ENCODE assay signal across 11 cellular contexts in genomic region chr1:6581561-6582305, GRCh38. TPM values are rescaled to one million over a fixed set of nuclear protein-coding genes. Genes with fewer than 3 reads are reported as not detected.
DNase-seq lines count a peak whose midpoint lies in the region; ATAC-seq and TF ChIP-seq lines count a peak whose summit lies in the region.
"Had no signal": no experiment of that assay in that cellular context is flagged by ENCODE, and none has a peak within 500 bp of the region (broad histone marks: within the 10 kb centered on the region; RNA-seq: fewer than 3 reads in every experiment).

No MANE protein-coding gene starts in this region.

- peak overlapping the region in 3 of 5 experiments; percentile 74 to 98 (median 83) for H3K27ac Mint-ChIP-seq in brain

- peaks cover 38 to 42% of the 10 kb centered on the region in 2 experiments for H3K4me1 ChIP-seq in neutrophil (ENCODE audit: control insufficient read depth in 1 of 2, insufficient read depth in 1 of 2, low read depth in 1 of 2, low read length in 1 of 2)
- peaks cover 13% of the 10 kb centered on the region; the same call in 1 of the 2 replicates for H3K4me1 ChIP-seq in SJCRH30

- peaks cover 9% of the 10 kb centered on the region for H3K27me3 Mint-ChIP-seq in brain

- ATAC-seq in HG03378 (IDR thresholded peaks at IDR 0.05; ENCODE audit: unreplicated experiment): no peak
- no peak for ATAC-seq in GM18517 (IDR thresholded peaks at IDR 0.05; ENCODE audit: unreplicated experiment)

- H3K9me3 ChIP-seq in neutrophil: no peaks in the 10 kb centered on the region
- no peaks in the 10 kb centered on the region for H3K9me3 ChIP-seq in SJCRH30 (replicated peaks)

- H3K36me3 Mint-ChIP-seq in brain: peaks cover 5% of the 10 kb centered on the region

- peaks cover 46% of the 10 kb centered on the region for H3K4me1 Mint-ChIP-seq in brain

- H3K36me3 ChIP-seq in neutrophil (peaks cover 27% of the 10 kb centered on the region), SJCRH30 (no peaks in the 10 kb centered on the region)

- H3K4me3 ChIP-seq in neutrophil (ENCODE audit: low read depth in 1 of 2, low read length in 1 of 2) (peak overlapping the region; percentile 83 to 88), SJCRH30 (no peak overlapping the region)

- peak overlapping the region; percentile 93 for H3K27ac ChIP-seq in neutrophil
- H3K27ac ChIP-seq in SJCRH30: no peak overlapping the region

- DNase-seq in GM10266 (ENCODE audit: extremely low spot score): peak; percentile 39
- peak; percentile 89 for DNase-seq in NCI-H510A (lab: John Stamatoyannopoulos, UW)
- DNase-seq in SJCRH30: no peak
- no peak for DNase-seq in DMS79 (lab: John Stamatoyannopoulos, UW)
- DNase-seq: NCI-H1092 treated with DMSO at 0.1 percent for 48 hours had no signal

- no peaks in the 10 kb centered on the region for H3K9me3 Mint-ChIP-seq in brain

- peak overlapping the region; percentile 73 to 96 (median 93) for H3K4me3 Mint-ChIP-seq in brain

- no peak for TF ChIP-seq CTCF in GM10266 (IDR thresholded peaks at IDR 0.05; ENCODE audit: control insufficient read depth, insufficient read depth, low read depth, missing control alignments)
- TF ChIP-seq CTCF in brain (conservative IDR thresholded peaks at IDR 0.05): no peak
- no peak for TF ChIP-seq CTCF in neutrophil (IDR thresholded peaks at IDR 0.05)

- H3K27me3 ChIP-seq in neutrophil: no peaks in the 10 kb centered on the region
- H3K27me3 ChIP-seq in SJCRH30: no peaks in the 10 kb centered on the region

RNA-seq across cellular contexts. Expression of gene ZBTB48, which starts 1.9 kb away (rescaled TPM):
- polyA plus RNA-seq in brain (ENCODE audit: insufficient read depth, low read depth, low replicate concordance): 24.0 TPM
- 14.6 and 25.2 TPM in 2 replicates for total RNA-seq in SJCRH30 (2014; rRNA removed; shearing (Covaris generic))

RNA-seq across cellular contexts. Expression of gene KLHL21, which starts 20.9 kb away (rescaled TPM):
- 22.0 TPM for polyA plus RNA-seq in brain (ENCODE audit: insufficient read depth, low read depth, low replicate concordance)
- 44.8 and 45.0 TPM in 2 replicates for total RNA-seq in SJCRH30 (2014; rRNA removed; shearing (Covaris generic))

RNA-seq across cellular contexts. Expression of gene TAS1R1, which starts 26.6 kb away (rescaled TPM):
- polyA plus RNA-seq in brain (ENCODE audit: insufficient read depth, low read depth, low replicate concordance): not detected
- total RNA-seq in SJCRH30 (2014; rRNA removed; shearing (Covaris generic)): 0.14 and 0.20 TPM in 2 replicates
- total RNA-seq: aorta, lung microvascular endothelial cell had no signal

RNA-seq across cellular contexts. Expression of gene NOL9, which starts 27.4 kb away (rescaled TPM):
- 5.0 TPM for polyA plus RNA-seq in brain (ENCODE audit: insufficient read depth, low read depth, low replicate concordance)
- 63.5 and 64.7 TPM in 2 replicates for total RNA-seq in SJCRH30 (2014; rRNA removed; shearing (Covaris generic))

RNA-seq across cellular contexts. Expression of gene PHF13, which starts 31.8 kb away (rescaled TPM):
- 31.7 TPM for polyA plus RNA-seq in brain (ENCODE audit: insufficient read depth, low read depth, low replicate concordance)
- total RNA-seq in SJCRH30 (2014; rRNA removed; shearing (Covaris generic)): 24.5 and 25.0 TPM in 2 replicates

Comparison
In these comparisons a context has a peak if more than half of its experiments do, and no peak if none do; other contexts are left out.
1. DNase-seq: peak in GM10266 (single experiment) and NCI-H510A (single experiment); none in SJCRH30 (0 of 2) and DMS79 (single experiment).